In genomic region chr7:134671670-134672069, GRCh38 we compare ENCODE assay signal across 15 cellular contexts. TPM values are rescaled to one million over a fixed set of nuclear protein-coding genes. Genes with fewer than 3 reads are reported as not detected.
DNase-seq lines count a peak whose midpoint lies in the region; ATAC-seq and TF ChIP-seq lines count a peak whose summit lies in the region.
"Had no signal": no experiment of that assay in that cellular context is flagged by ENCODE, and none has a peak within 500 bp of the region (broad histone marks: within the 10 kb centered on the region; RNA-seq: fewer than 3 reads in every experiment).

No MANE protein-coding gene starts in this region.

- no peaks in the 10 kb centered on the region for H4K20me1 ChIP-seq in BLaER1 treated with 17β-estradiol and CSF1 and Interleukin-3, amounts not matched to agents 10 nM and 100 nM

- no peaks in the 10 kb centered on the region for H3K27me3 Mint-ChIP-seq in CD8-positive, alpha-beta T cell (ENCODE audit: low read depth)
- no peaks in the 10 kb centered on the region for H3K27me3 Mint-ChIP-seq in T-cell
- no peaks in the 10 kb centered on the region for H3K27me3 Mint-ChIP-seq in naive thymus-derived CD4-positive, alpha-beta T cell

- no peak for ATAC-seq in CD8-positive, alpha-beta T cell
- ATAC-seq in T-cell (replicated peaks in 1 of 4) (no peak), GM21786 (IDR thresholded peaks at IDR 0.05; ENCODE audit: unreplicated experiment) (no peak), HG03025 (IDR thresholded peaks at IDR 0.05; ENCODE audit: low FRiP score, unreplicated experiment) (no peak), HG03432 (IDR thresholded peaks at IDR 0.05; ENCODE audit: unreplicated experiment) (no peak)
- ATAC-seq in naive thymus-derived CD4-positive, alpha-beta T cell: no peak

- intact Hi-C loops in CD8-positive, alpha-beta T cell (cut with DNase I, micrococcal nuclease): loop anchor here in 1 of 2 experiments (5.0 kb wide), 1 partner anchor 36 kb away; no protein-coding TSS in a partner anchor
- intact Hi-C loops in naive thymus-derived CD4-positive, alpha-beta T cell (cut with micrococcal nuclease): loop anchor here in 1 of 2 donors (5.0 kb wide), 1 partner anchor 39 kb away; no protein-coding TSS in a partner anchor

- CTCF ChIA-PET in CD8-positive, alpha-beta T cell (lab: Charles Lee): interaction anchor here (2.1 to 3.2 kb wide), 2 partner anchors 26 to 38 kb away, joined by 6 to 17 read pairs; partner anchors contain the start of gene BPGM
- CTCF ChIA-PET in T-cell (lab: Charles Lee): interaction anchor here in 1 of 2 donors (0.6 to 1.5 kb wide), 3 partner anchors 10 to 28 kb away, joined by 3 to 6 read pairs (median 4); partner anchors contain the start of gene BPGM
- CTCF ChIA-PET in naive thymus-derived CD4-positive, alpha-beta T cell (lab: Charles Lee): interaction anchor here (0.6 to 1.5 kb wide), 4 partner anchors 13 to 37 kb away, joined by 3 to 6 read pairs (median 4); no protein-coding TSS in a partner anchor

- H3K9me3 Mint-ChIP-seq in CD8-positive, alpha-beta T cell: peaks cover 8% of the 10 kb centered on the region
- H3K9me3 Mint-ChIP-seq in T-cell: peaks cover 0 to 9% (median 5%) of the 10 kb centered on the region in 3 donors
- peaks cover 0 to 19% (median 2%) of the 10 kb centered on the region in 11 donors for H3K9me3 Mint-ChIP-seq in naive thymus-derived CD4-positive, alpha-beta T cell

- no peak for TF ChIP-seq CTCF in CD8-positive, alpha-beta T cell (IDR thresholded peaks at IDR 0.05)

- peaks cover 16% of the 10 kb centered on the region for H3K36me3 Mint-ChIP-seq in CD8-positive, alpha-beta T cell
- H3K36me3 Mint-ChIP-seq in T-cell: peaks cover 28% of the 10 kb centered on the region
- peaks cover 3 to 23% (median 17%) of the 10 kb centered on the region in 5 donors for H3K36me3 Mint-ChIP-seq in naive thymus-derived CD4-positive, alpha-beta T cell

- H3K27ac Mint-ChIP-seq in CD8-positive, alpha-beta T cell: peak overlapping the region; percentile 85
- H3K27ac Mint-ChIP-seq in T-cell: peak overlapping the region; percentile 88 to 89
- H3K27ac Mint-ChIP-seq in naive thymus-derived CD4-positive, alpha-beta T cell: peak overlapping the region in 8 of 9 donors; percentile 83 to 100 (median 93)

- POLR2A ChIA-PET in CD8-positive, alpha-beta T cell (lab: Charles Lee): interaction anchor here (1.2 to 6.1 kb wide), 2 partner anchors 10 to 25 kb away, joined by 3 to 63 read pairs; partner anchors contain the start of gene BPGM
- POLR2A ChIA-PET in T-cell (lab: Charles Lee): interaction anchor here (0.6 to 1.1 kb wide), 4 partner anchors 23 to 331 kb away, joined by 3 to 9 read pairs (median 6); partner anchors contain the start of gene BPGM (in 1 of the 2)
- POLR2A ChIA-PET in naive thymus-derived CD4-positive, alpha-beta T cell (lab: Charles Lee): interaction anchor here (1.3 to 7.2 kb wide), 5 partner anchors 10 to 39 kb away, joined by 3 to 154 read pairs (median 6); partner anchors contain the start of gene BPGM

- H3K36me3 ChIP-seq in BLaER1 treated with 17β-estradiol and CSF1 and Interleukin-3, amounts not matched to agents 10 nM and 100 nM: peaks cover 0 to 23% (median 7%) of the 10 kb centered on the region in 11 experiments; a peak in 12 of 22 replicates
- no peaks in the 10 kb centered on the region for H3K36me3 ChIP-seq in CD8-positive, alpha-beta T cell (ENCODE audit: insufficient read depth, low read length)
- no peaks in the 10 kb centered on the region for H3K36me3 ChIP-seq in naive thymus-derived CD4-positive, alpha-beta T cell (ENCODE audit: control insufficient read depth in 2 of 3, insufficient read depth in 3 of 3, low read length in 3 of 3)
- H3K36me3 ChIP-seq: BE2C had no signal

- DNase-seq in CD8-positive, alpha-beta T cell: no peak
- DNase-seq in T-cell: no peak
- no peak for DNase-seq in naive thymus-derived CD4-positive, alpha-beta T cell
- DNase-seq: BE2C, COR-L47, NCI-H1417, NCI-H187 treated with DMSO at 0.1 percent for 48 hours, NCI-H2171 treated with DMSO at 0.1 percent for 48 hours, NCI-H446 treated with DMSO at 0.1 percent for 48 hours, NCI-H774, PC-9 had no signal

- peaks cover 8 to 24% (median 18%) of the 10 kb centered on the region in 11 experiments for H3K9me3 ChIP-seq in BLaER1 treated with 17β-estradiol and CSF1 and Interleukin-3, amounts not matched to agents 10 nM and 100 nM (replicated peaks in 1 of 11)
- H3K9me3 ChIP-seq in CD8-positive, alpha-beta T cell (ENCODE audit: low read length): peaks cover 7% of the 10 kb centered on the region
- H3K9me3 ChIP-seq in naive thymus-derived CD4-positive, alpha-beta T cell (ENCODE audit: control insufficient read depth in 2 of 3, low read length in 3 of 3): peaks cover 0 to 6% (median 0%) of the 10 kb centered on the region in 3 experiments
- H3K9me3 ChIP-seq: BE2C had no signal

- H3K27me3 ChIP-seq in BLaER1 treated with 17β-estradiol and CSF1 and Interleukin-3, amounts not matched to agents 10 nM and 100 nM: no peaks in the 10 kb centered on the region
- no peaks in the 10 kb centered on the region for H3K27me3 ChIP-seq in CD8-positive, alpha-beta T cell (ENCODE audit: insufficient read depth, low read length)
- H3K27me3 ChIP-seq in naive thymus-derived CD4-positive, alpha-beta T cell (ENCODE audit: control insufficient read depth in 2 of 2, insufficient read depth in 2 of 2, low read length in 2 of 2): no peaks in the 10 kb centered on the region
- H3K27me3 ChIP-seq: BE2C had no signal

- peak overlapping the region in 3 of 11 experiments; percentile 18 to 91 (median 74); a peak in 3 of 22 replicates for H3K27ac ChIP-seq in BLaER1 treated with 17β-estradiol and CSF1 and Interleukin-3, amounts not matched to agents 10 nM and 100 nM
- H3K27ac ChIP-seq in CD8-positive, alpha-beta T cell (ENCODE audit: low read depth, low read length): no peak overlapping the region
- H3K27ac ChIP-seq in naive thymus-derived CD4-positive, alpha-beta T cell (ENCODE audit: low read depth, low read length): peak overlapping the region; percentile 10
- H3K27ac ChIP-seq: PC-9 had no signal

- no peak overlapping the region for H3K9ac ChIP-seq in BLaER1 treated with 17β-estradiol and CSF1 and Interleukin-3, amounts not matched to agents 10 nM and 100 nM

- H3K4me1 ChIP-seq in BLaER1 treated with 17β-estradiol and CSF1 and Interleukin-3, amounts not matched to agents 10 nM and 100 nM: peaks cover 15 to 47% (median 41%) of the 10 kb centered on the region in 10 experiments
- peaks cover 34% of the 10 kb centered on the region for H3K4me1 ChIP-seq in CD8-positive, alpha-beta T cell (ENCODE audit: insufficient read depth, low read length)
- peaks cover 13 to 41% of the 10 kb centered on the region in 2 donors for H3K4me1 ChIP-seq in naive thymus-derived CD4-positive, alpha-beta T cell (ENCODE audit: control insufficient read depth in 2 of 2, insufficient read depth in 2 of 2, low read length in 2 of 2)

- no peak overlapping the region for H3K4me3 Mint-ChIP-seq in CD8-positive, alpha-beta T cell
- H3K4me3 Mint-ChIP-seq in T-cell: peak overlapping the region in 1 of 3 donors; percentile 25
- H3K4me3 Mint-ChIP-seq in naive thymus-derived CD4-positive, alpha-beta T cell: peak overlapping the region in 4 of 10 donors; percentile 8 to 36 (median 22)

- H3K4me1 Mint-ChIP-seq in CD8-positive, alpha-beta T cell (ENCODE audit: low read depth): peaks cover 49% of the 10 kb centered on the region
- peaks cover 54 to 65% (median 62%) of the 10 kb centered on the region in 3 donors for H3K4me1 Mint-ChIP-seq in T-cell
- peaks cover 18 to 79% (median 68%) of the 10 kb centered on the region in 7 donors for H3K4me1 Mint-ChIP-seq in naive thymus-derived CD4-positive, alpha-beta T cell

- peak overlapping the region in 7 of 11 experiments; percentile 17 to 87 (median 78); a peak in 10 of 22 replicates for H3K4me2 ChIP-seq in BLaER1 treated with 17β-estradiol and CSF1 and Interleukin-3, amounts not matched to agents 10 nM and 100 nM
- H3K4me2 ChIP-seq: PC-9 had no signal

- no peak overlapping the region for H3K4me3 ChIP-seq in BLaER1 treated with 17β-estradiol and CSF1 and Interleukin-3, amounts not matched to agents 10 nM and 100 nM
- H3K4me3 ChIP-seq in CD8-positive, alpha-beta T cell (ENCODE audit: low read depth, low read length): no peak overlapping the region
- H3K4me3 ChIP-seq in naive thymus-derived CD4-positive, alpha-beta T cell (ENCODE audit: low read length): no peak overlapping the region
- H3K4me3 ChIP-seq: PC-9 had no signal

RNA-seq across cellular contexts. Expression of gene BPGM, which starts 25.0 kb away (rescaled TPM):
- 10 to 100 TPM; 30.3 to 31.4 TPM for total RNA-seq in CD8-positive, alpha-beta T cell
- total RNA-seq in T-cell: 10 to 100 TPM; 16.4 to 20.3 (median 18.3) TPM
- 10 to 100 TPM; 12.7 to 19.2 (median 14.2) TPM for total RNA-seq in naive thymus-derived CD4-positive, alpha-beta T cell
- 10 to 100 TPM; 28.9 to 33.9 TPM for polyA plus RNA-seq in naive thymus-derived CD4-positive, alpha-beta T cell
